Comparison of ENCODE assay signal across 1 cellular context in genomic region chr4:3228881-3229280, GRCh38.
A peak's percentile ranks its signal among the peaks of the same experiment; 100 is the strongest.
TF ChIP-seq lines count a peak whose summit lies in the region.

No MANE protein-coding gene starts in this region.

TF ChIP-seq in HepG2, 621 proteins besides CTCF, POLR2A, EP300 and RAD21 (continued from another document):
- peak; percentile 34 for TF ChIP-seq HNRNPLL (IDR thresholded peaks at IDR 0.05; ENCODE audit: low read depth, low read length, poor library complexity, severe bottlenecking)
